Comparison of ENCODE assay signal across 1 cellular context in the genomic region with DNA sequence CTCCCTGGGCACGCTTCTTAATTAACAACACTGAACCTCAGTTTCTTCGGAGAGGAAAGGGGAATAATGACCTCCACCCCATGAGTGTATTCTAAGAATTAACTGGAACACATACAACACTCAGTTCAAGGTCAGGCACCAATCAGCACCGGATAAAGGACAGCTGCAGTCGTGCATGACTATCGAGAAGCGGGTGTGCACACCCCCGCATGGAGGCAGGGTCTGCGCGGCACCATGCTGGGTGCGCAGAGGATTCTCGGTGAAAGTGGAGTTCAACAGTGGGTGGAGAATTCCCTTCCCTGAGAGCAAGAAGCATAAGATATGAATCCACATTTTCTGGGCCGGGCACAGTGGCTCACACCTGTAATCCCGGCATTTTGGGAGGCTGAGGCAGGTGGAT.
A peak's percentile ranks its signal among the peaks of the same experiment; 100 is the strongest.
TF ChIP-seq lines count a peak whose summit lies in the region.

No MANE protein-coding gene starts in this region.

TF ChIP-seq in K562, 482 proteins besides CTCF, POLR2A, EP300 and RAD21 (continued from another document):
- no peak for TF ChIP-seq ETV6 (IDR thresholded peaks at IDR 0.05; ENCODE audit: borderline replicate concordance in 1 of 2, low read depth in 2 of 2, low read length in 1 of 2)
- no peak for TF ChIP-seq ETV6 (CRISPR knock-in tag; IDR thresholded peaks at IDR 0.05; ENCODE audit: borderline replicate concordance)
- TF ChIP-seq CBX8 (IDR thresholded peaks at IDR 0.05; ENCODE audit: borderline replicate concordance, extremely low read depth, low read depth, low read length, poor library complexity, severe bottlenecking) = no peak
- TF ChIP-seq RFX7 (CRISPR knock-in tag; IDR thresholded peaks at IDR 0.05) = no peak
- no peak for TF ChIP-seq OTX1 (CRISPR knock-in tag; IDR thresholded peaks at IDR 0.05)
- TF ChIP-seq SMARCC2 (IDR thresholded peaks at IDR 0.05; ENCODE audit: low read depth) = no peak
- TF ChIP-seq BHLHE40 (IDR thresholded peaks at IDR 0.05; ENCODE audit: low read length) = peak; percentile 30; the same call in 1 of the 2 replicates
- 0 out of 2 replicates have a peak, but pooled peaks have one; percentile 25 for TF ChIP-seq SMARCE1 (IDR thresholded peaks at IDR 0.05)
- TF ChIP-seq HDAC3 (IDR thresholded peaks at IDR 0.05; ENCODE audit: borderline replicate concordance, partially characterized antibody) = no peak
- TF ChIP-seq ZNF584 (CRISPR knock-in tag; IDR thresholded peaks at IDR 0.05; ENCODE audit: low read depth) = no peak
- no peak for TF ChIP-seq AFF1 (IDR thresholded peaks at IDR 0.05; ENCODE audit: low read depth in 1 of 2, partially characterized antibody in 2 of 2)
- no peak for TF ChIP-seq MCM3 (IDR thresholded peaks at IDR 0.05)
- 0 out of 2 replicates have a peak, but pooled peaks have one; percentile 24 for TF ChIP-seq KLF16 (IDR thresholded peaks at IDR 0.05)
- TF ChIP-seq ZFP1 (CRISPR knock-in tag; IDR thresholded peaks at IDR 0.05) = no peak
- TF ChIP-seq NR3C1 (CRISPR knock-in tag; IDR thresholded peaks at IDR 0.05) = no peak
- TF ChIP-seq ZBED1 (IDR thresholded peaks at IDR 0.05) = no peak
- TF ChIP-seq ZBTB7A (IDR thresholded peaks at IDR 0.05; ENCODE audit: borderline replicate concordance, control insufficient read depth, low read depth, low read length) = peak; percentile 51; the same call in 1 of the 2 replicates
TF ChIP-seq in K562: peak in this region for 24.
